Comparison of ENCODE assay signal across 10 cellular contexts in the genomic region with DNA sequence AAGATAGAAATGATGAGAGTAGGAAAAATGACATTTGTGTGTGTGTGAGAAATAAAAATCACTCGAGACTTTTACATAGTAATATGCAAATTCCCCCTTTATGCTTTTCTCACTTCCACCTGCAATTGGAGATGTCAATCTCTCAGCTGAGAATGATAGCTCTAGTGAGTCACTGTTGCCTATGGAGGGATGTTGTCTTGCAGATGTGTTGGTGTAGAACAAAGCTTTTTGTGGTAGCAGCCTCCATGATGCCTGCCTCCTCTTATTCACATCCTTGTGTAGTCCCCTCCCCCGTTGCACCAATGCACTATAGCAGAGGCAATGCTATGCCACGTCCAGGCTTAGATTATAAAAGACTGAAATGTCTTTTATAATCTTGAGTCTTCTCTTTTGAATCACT. TPM values are rescaled to one million over a fixed set of nuclear protein-coding genes. Genes with fewer than 3 reads are reported as not detected.
DNase-seq lines count a peak whose midpoint lies in the region; ATAC-seq, FAIRE-seq and TF ChIP-seq lines count a peak whose summit lies in the region.
"Had no signal": no experiment of that assay in that cellular context is flagged by ENCODE, and none has a peak within 500 bp of the region (broad histone marks: within the 10 kb centered on the region; RNA-seq: fewer than 3 reads in every experiment).

No MANE protein-coding gene starts in this region.

- BruUV-seq in GM12878 (replicated peaks; lab: Mats Ljungman, UMichigan) = no TSS peak

- POLR2A ChIA-PET in GM12878 (lab: Charles Lee) = interaction anchor here (0.6 to 1.1 kb wide), 3 partner anchors 36 to 251 kb away, joined by 3 to 5 read pairs (median 3); no protein-coding TSS in a partner anchor

- peak overlapping the region; percentile 86 for H3K4me2 ChIP-seq in GM12878 (ENCODE audit: control insufficient read depth, insufficient read depth)

- RAD21 ChIA-PET in GM12878 (lab: Charles Lee; ENCODE audit: unreplicated experiment) = interaction anchor here (0.8 to 2.1 kb wide), 7 partner anchors 9 to 386 kb away, joined by 3 to 6 read pairs (median 4); no protein-coding TSS in a partner anchor

- in situ Hi-C loops in GM12878 (cut with MboI) = no loop called here

- peak overlapping the region; percentile 24 for H3K9ac ChIP-seq in GM12878 (ENCODE audit: control insufficient read depth, insufficient read depth, low read length)

- intact Hi-C loops in GM12878 (cut with micrococcal nuclease; ENCODE audit: unreplicated experiment) = no loop called here

- peak overlapping the region; percentile 47; the same call in 1 of the 2 replicates for H3K4me3 ChIP-seq in GM12878
- no peak overlapping the region for H3K4me3 ChIP-seq in suprapubic skin

- H3K9me3 ChIP-seq in GM12878 (replicated peaks; ENCODE audit: control insufficient read depth, insufficient read depth, low read length) (no peaks in the 10 kb centered on the region), suprapubic skin (no peaks in the 10 kb centered on the region)

- H3K4me1 ChIP-seq in GM12878 (ENCODE audit: control insufficient read depth, insufficient read depth, low read length) = peaks cover 20% of the 10 kb centered on the region
- H3K4me1 ChIP-seq in suprapubic skin = no peaks in the 10 kb centered on the region

- ATAC-seq in GM21390 (IDR thresholded peaks at IDR 0.05; ENCODE audit: unreplicated experiment) (peak; percentile 58), HG03520 (IDR thresholded peaks at IDR 0.05; ENCODE audit: unreplicated experiment) (peak; percentile 66), GM12878 (peak; percentile 82)

- SMC1A ChIA-PET in GM12878 (lab: Charles Lee; ENCODE audit: uncharacterized antibody, unreplicated experiment) = interaction anchor here (0.7 to 2.6 kb wide), 13 partner anchors 8 to 368 kb away, joined by 3 to 9 read pairs (median 5); a partner anchor contains a TSS

- H3K27me3 ChIP-seq in GM12878 (replicated peaks in 1 of 2; ENCODE audit: control insufficient read depth in 2 of 2, insufficient read depth in 2 of 2, low read length in 1 of 2) (no peaks in the 10 kb centered on the region), suprapubic skin (no peaks in the 10 kb centered on the region)

- TF ChIP-seq POLR2A in GM12878 (IDR thresholded peaks at IDR 0.05; ENCODE audit: low read depth, low read length) = no peak
- no peak for TF ChIP-seq POLR2A in suprapubic skin (IDR thresholded peaks at IDR 0.05)

- H2AFZ ChIP-seq in GM12878 (ENCODE audit: control insufficient read depth, low read depth, low read length) = peak overlapping the region; percentile 69

- no peaks in the 10 kb centered on the region for H3K79me2 ChIP-seq in GM12878 (ENCODE audit: control insufficient read depth, insufficient read depth, low read length)

- H3K27ac ChIP-seq in GM12878 (ENCODE audit: control insufficient read depth, insufficient read depth) (peak overlapping the region; percentile 92), suprapubic skin (no peak overlapping the region)

- TF ChIP-seq EP300 in GM12878 (IDR thresholded peaks at IDR 0.05; ENCODE audit: borderline replicate concordance in 1 of 2, control insufficient read depth in 1 of 2, low read depth in 2 of 2, low read length in 2 of 2) = no peak
- no peak for TF ChIP-seq EP300 in suprapubic skin (IDR thresholded peaks at IDR 0.05)

- WGBS in GM12878 (ENCODE audit: insufficient coverage, insufficient replicate concordance, low lambda C conversion rate, missing lambda C conversion rate) = 49% methylated on average over 3 of the region's 3 CpGs
- 80% methylated on average over 3 of the region's 3 CpGs for WGBS in suprapubic skin

- no peaks in the 10 kb centered on the region for H4K20me1 ChIP-seq in GM12878 (ENCODE audit: control insufficient read depth, insufficient read depth)

- FAIRE-seq in GM12878 (lab: Jason Lieb, UNC) = no peak

- TF ChIP-seq CTCF in GM10266 (IDR thresholded peaks at IDR 0.05; ENCODE audit: control insufficient read depth, insufficient read depth, low read depth, missing control alignments) = no peak
- no peak for TF ChIP-seq CTCF in GM12878 (IDR thresholded peaks at IDR 0.05 in 2 of 3, conservative IDR thresholded peaks at IDR 0.05 in 1 of 3; ENCODE audit: control insufficient read depth in 2 of 3, extremely low read depth in 1 of 3, insufficient read depth in 1 of 3, low read depth in 3 of 3, low read length in 3 of 3)
- no peak for TF ChIP-seq CTCF in suprapubic skin (IDR thresholded peaks at IDR 0.05)

- CTCF ChIA-PET in GM12878 (lab: Yijun Ruan, JAX) = interaction anchor here (1.2 to 1.8 kb wide), 4 partner anchors 10 to 385 kb away, joined by 4 to 6 read pairs (median 4); no protein-coding TSS in a partner anchor

- TF ChIP-seq RAD21 in GM12878 (IDR thresholded peaks at IDR 0.05; ENCODE audit: insufficient read depth, low read depth, low read length) = no peak

- H3K36me3 ChIP-seq in GM12878 (ENCODE audit: control insufficient read depth in 2 of 2, insufficient read depth in 2 of 2, low read length in 1 of 2) = no peaks in the 10 kb centered on the region
- no peaks in the 10 kb centered on the region for H3K36me3 ChIP-seq in suprapubic skin

- peak; percentile 29 for DNase-seq in GM10266 (ENCODE audit: extremely low spot score)
- peak; percentile 39 for DNase-seq in GM12878 (ENCODE audit: low read depth, low spot score)
- DNase-seq in suprapubic skin (ENCODE audit: low spot score in 2 of 2) = no peak
- no peak for DNase-seq in NCI-H1436 treated with DMSO at 0.1 percent for 48 hours (lab: John Stamatoyannopoulos, UW)
- no peak for DNase-seq in SHP77 treated with DMSO at 0.1 percent for 48 hours (lab: John Stamatoyannopoulos, UW)
- no peak for DNase-seq in UCSD-AML1 (lab: John Stamatoyannopoulos, UW; ENCODE audit: unreplicated experiment)
- DNase-seq: naive B cell had no signal

TF ChIP-seq in GM12878, 131 proteins besides CTCF, POLR2A, EP300 and RAD21 (continues in another document):
- no peak for TF ChIP-seq CREM (IDR thresholded peaks at IDR 0.05; ENCODE audit: low read depth)
- no peak for TF ChIP-seq SP1 (IDR thresholded peaks at IDR 0.05; ENCODE audit: low read depth, low read length)
- TF ChIP-seq TCF12 (IDR thresholded peaks at IDR 0.05; ENCODE audit: low read depth, low read length) = no peak

RNA-seq across cellular contexts. Expression of a gene that starts 33.8 kb away (rescaled TPM):
- 0.21 and 0.49 TPM in 2 replicates for total RNA-seq in GM12878 (2013; cell fraction: nucleolus; rRNA removed)
- total RNA-seq in GM12878 (2014; rRNA removed) (0.27 and 0.51 TPM in 2 replicates), GM12878 (2014; rRNA removed; fragmentation: Illumina TruSeq; extraction: Trizol) (0.40 and 0.60 TPM in 2 replicates), GM12878 (2021) (0.21 and 0.36 TPM in 2 replicates), suprapubic skin (1 to 10 TPM in 1 of 4 donors, under 1 TPM in 2, not detected in 1; 0.34 to 1.1 (median 0.72) TPM)
- 0.10 TPM for polyA plus RNA-seq in GM12878 (2011; ENCODE audit: low read depth)
- polyA plus RNA-seq in GM12878 (2011; rRNA removed) (0.34 and 0.71 TPM in 2 replicates), GM12878 (2014; fragmentation: Illumina TruSeq; extraction: Trizol) (0.53 and 0.95 TPM in 2 replicates), GM12878 (2014; fragmentation: Nextera tagmentation; extraction: Ambion mirVana) (under 1 TPM; 0.13 to 0.26 TPM), GM12878 (2014; rRNA removed) (0.65 and 0.99 TPM in 2 replicates), GM12878 (2016; fragmentation: Nextera tagmentation; extraction: Ambion mirVana) (under 1 TPM in 1 of 2 experiments, not detected in 1; 0.43 TPM)
- 0.16 and 0.25 TPM in 2 replicates for polyA plus RNA-seq in GM12878 (2011; cell fraction: cytosol; rRNA removed)
- 0.30 and 0.38 TPM in 2 replicates for polyA plus RNA-seq in GM12878 (2011; cell fraction: nucleus; rRNA removed)
- polyA plus RNA-seq in GM12878 (2012) = 0.21 and 0.24 TPM in 2 replicates
- polyA minus RNA-seq in GM12878 (2011; rRNA and poly(A)+ RNA removed) = 0.21 and 0.22 TPM in 2 replicates
- polyA minus RNA-seq in GM12878 (2011; cell fraction: cytosol; rRNA and poly(A)+ RNA removed) = not detected in 2 replicates
- 0.36 TPM in 1 of 2 replicates, not detected in the other for polyA minus RNA-seq in GM12878 (2011; cell fraction: nucleus; rRNA and poly(A)+ RNA removed)
- polyA plus RNA-seq: BJ had no signal

RNA-seq across cellular contexts. Expression of a gene that starts 58.2 kb away (rescaled TPM):
- 43.7 and 47.2 TPM in 2 replicates for total RNA-seq in GM12878 (2013; cell fraction: nucleolus; rRNA removed)
- total RNA-seq in GM12878 (2014; rRNA removed) (27.5 and 34.6 TPM in 2 replicates), GM12878 (2014; rRNA removed; fragmentation: Illumina TruSeq; extraction: Trizol) (31.5 and 32.4 TPM in 2 replicates), GM12878 (2021) (29.1 and 29.4 TPM in 2 replicates), suprapubic skin (10 to 100 TPM; 24.4 to 55.3 (median 38.5) TPM)
- polyA plus RNA-seq in GM12878 (2011; ENCODE audit: low read depth) = 10.5 TPM
- polyA plus RNA-seq in GM12878 (2011; rRNA removed) (49.7 and 70.6 TPM in 2 replicates), GM12878 (2014; fragmentation: Illumina TruSeq; extraction: Trizol) (32.1 and 39.0 TPM in 2 replicates), GM12878 (2014; fragmentation: Nextera tagmentation; extraction: Ambion mirVana) (10 to 100 TPM in 1 of 2 experiments, 1 to 10 TPM in 1; 8.0 to 12.4 TPM), GM12878 (2014; rRNA removed) (24.2 and 24.6 TPM in 2 replicates), GM12878 (2016; fragmentation: Nextera tagmentation; extraction: Ambion mirVana) (10 to 100 TPM; 17.4 to 19.5 TPM)
- polyA plus RNA-seq in GM12878 (2011; cell fraction: cytosol; rRNA removed) = 20.6 and 22.9 TPM in 2 replicates
- 77.8 and 78.2 TPM in 2 replicates for polyA plus RNA-seq in GM12878 (2011; cell fraction: nucleus; rRNA removed)
- polyA plus RNA-seq in GM12878 (2012) = 25.9 and 26.9 TPM in 2 replicates
- 47.5 and 83.2 TPM in 2 replicates for polyA minus RNA-seq in GM12878 (2011; rRNA and poly(A)+ RNA removed)
- 16.7 and 33.9 TPM in 2 replicates for polyA minus RNA-seq in GM12878 (2011; cell fraction: cytosol; rRNA and poly(A)+ RNA removed)
- 18.1 and 22.3 TPM in 2 replicates for polyA minus RNA-seq in GM12878 (2011; cell fraction: nucleus; rRNA and poly(A)+ RNA removed)

Comparison
In these comparisons a context has a peak if more than half of its experiments do, and no peak if none do; other contexts are left out.
1. DNase-seq: peak in GM10266 (single experiment) and GM12878 (single experiment); none in suprapubic skin (0 of 2), NCI-H1436 treated with DMSO at 0.1 percent for 48 hours (single experiment), SHP77 treated with DMSO at 0.1 percent for 48 hours (single experiment) and UCSD-AML1 (single experiment).
2. Peak in every context shown above with its lines, with median percentiles within 50 percentile points of each other: ATAC-seq.